ENCODE assay signal across 1 cellular context in the genomic region with DNA sequence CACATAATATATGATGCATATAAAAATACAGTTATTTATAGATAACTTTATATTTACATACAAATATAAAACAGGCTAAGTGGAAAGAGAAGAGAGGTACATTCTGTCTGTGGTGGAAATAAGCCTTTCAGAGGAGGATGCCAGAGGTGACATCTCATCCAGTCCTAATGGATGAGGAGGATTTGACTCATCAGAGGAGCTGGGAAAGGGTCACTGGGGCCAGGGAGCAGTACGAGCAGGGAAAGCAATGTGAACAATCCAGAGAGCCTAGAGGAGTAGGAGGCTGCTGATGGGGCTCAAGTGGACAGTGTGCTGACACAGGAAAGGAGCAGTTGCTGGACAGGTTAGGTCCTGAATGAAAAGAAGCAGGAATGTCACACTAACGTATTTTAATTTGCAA.
TF ChIP-seq lines count a peak whose summit lies in the region.

No MANE protein-coding gene starts in this region.

TF ChIP-seq in HepG2, 621 proteins besides CTCF, POLR2A, EP300 and RAD21:
- no peak for TF ChIP-seq ZKSCAN5 (CRISPR knock-in tag; IDR thresholded peaks at IDR 0.05)
- no peak for TF ChIP-seq GLI4 (CRISPR knock-in tag; IDR thresholded peaks at IDR 0.05; ENCODE audit: borderline replicate concordance)
- no peak for TF ChIP-seq ZNF121 (CRISPR knock-in tag; IDR thresholded peaks at IDR 0.05)
- no peak for TF ChIP-seq ZBTB20 (CRISPR knock-in tag; IDR thresholded peaks at IDR 0.05; ENCODE audit: borderline replicate concordance, low read depth)
- no peak for TF ChIP-seq RBFOX2 (IDR thresholded peaks at IDR 0.05; ENCODE audit: low read depth, low read length)
- TF ChIP-seq FIP1L1 (IDR thresholded peaks at IDR 0.05; ENCODE audit: borderline replicate concordance, insufficient read depth, low read depth, low read length) = no peak
